8 cellular contexts compared by ENCODE assay signal in the genomic region with DNA sequence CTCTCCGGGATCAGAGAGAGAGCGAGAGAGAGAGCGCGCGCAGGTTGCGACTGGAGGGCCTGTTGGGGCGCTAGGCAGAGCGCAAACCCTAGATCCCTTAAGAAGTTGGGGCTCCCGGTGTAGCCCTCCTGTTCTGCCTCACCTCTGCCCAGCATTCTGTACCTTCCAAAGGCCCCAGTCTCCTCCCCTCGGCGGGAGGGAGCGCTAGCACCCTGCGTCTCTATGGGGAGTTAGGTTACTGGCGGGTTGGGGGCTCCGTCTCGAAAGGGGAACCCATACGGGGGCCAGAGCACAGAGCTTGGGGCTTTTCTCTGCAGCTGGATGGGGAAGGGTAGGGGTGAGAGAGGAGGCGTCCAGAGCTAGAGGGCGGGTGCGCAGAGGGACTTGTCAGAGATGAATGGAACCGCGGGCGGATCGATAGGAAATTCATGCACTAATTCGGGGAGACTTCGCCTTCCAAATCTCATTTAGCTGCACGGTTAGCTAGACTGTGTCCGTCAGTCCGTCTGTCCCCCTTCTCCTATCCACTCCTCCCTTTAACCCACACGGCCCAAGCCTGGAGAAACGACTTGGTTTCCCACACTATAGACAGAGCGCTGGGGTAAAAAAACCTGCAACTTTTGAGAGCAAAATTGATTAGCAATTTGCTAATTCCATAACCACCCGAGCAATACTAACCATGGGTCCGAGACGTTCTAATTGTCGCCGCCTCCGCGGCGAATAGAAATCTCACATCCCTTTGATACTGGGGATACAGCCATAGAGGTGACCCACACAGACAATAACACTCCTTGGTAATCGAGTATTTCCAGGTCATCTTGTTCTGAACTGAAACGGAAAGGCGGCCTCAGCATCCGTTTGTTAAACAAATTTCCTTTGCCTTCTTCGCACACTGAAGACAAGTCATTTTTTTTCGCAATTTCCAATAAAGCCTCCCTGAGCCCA. TPM values are rescaled to one million over a fixed set of nuclear protein-coding genes. Genes with fewer than 3 reads are reported as not detected.
DNase-seq lines count a peak whose midpoint lies in the region; ATAC-seq and TF ChIP-seq lines count a peak whose summit lies in the region.

No MANE protein-coding gene starts in this region.

- no peak for TF ChIP-seq CTCF in glutamatergic neuron (IDR thresholded peaks at IDR 0.05; ENCODE audit: partially characterized antibody, unreplicated experiment)

- CTCF ChIA-PET in CD4-positive, alpha-beta memory T cell (lab: Charles Lee; ENCODE audit: partially characterized antibody): interaction anchor here (0.9 kb wide), 1 partner anchor 87 kb away, joined by 4 read pairs; no protein-coding TSS in a partner anchor
- CTCF ChIA-PET in T-cell (lab: Charles Lee): interaction anchor here in 1 of 2 donors (0.6 kb wide), 1 partner anchor 108 kb away, joined by 9 read pairs; no protein-coding TSS in a partner anchor

- H3K4me1 Mint-ChIP-seq in CD4-positive, alpha-beta memory T cell: peaks cover 18 to 63% (median 42%) of the 10 kb centered on the region in 4 donors
- H3K4me1 Mint-ChIP-seq in T-cell: peaks cover 35 to 64% (median 48%) of the 10 kb centered on the region in 3 donors
- no peaks in the 10 kb centered on the region for H3K4me1 Mint-ChIP-seq in glutamatergic neuron (ENCODE audit: low read depth, unreplicated experiment)

- H3K27ac Mint-ChIP-seq in CD4-positive, alpha-beta memory T cell: peak overlapping the region; percentile 68 to 95 (median 90)
- H3K27ac Mint-ChIP-seq in T-cell: peak overlapping the region; percentile 11 to 63
- no peak overlapping the region for H3K27ac Mint-ChIP-seq in glutamatergic neuron (ENCODE audit: unreplicated experiment)

- peak overlapping the region; percentile 54 for H3K27ac ChIP-seq in CD4-positive, alpha-beta memory T cell (ENCODE audit: low read depth, low read length)

- intact Hi-C loops in CD4-positive, alpha-beta memory T cell (cut with micrococcal nuclease): loop anchor here (1.0 kb wide), 1 partner anchor 36 kb away; no protein-coding TSS in a partner anchor

- no peaks in the 10 kb centered on the region for H3K36me3 ChIP-seq in CD4-positive, alpha-beta memory T cell (ENCODE audit: insufficient read depth, low read length)

- H3K27me3 Mint-ChIP-seq in CD4-positive, alpha-beta memory T cell: peaks cover 30 to 44% of the 10 kb centered on the region in 2 donors
- H3K27me3 Mint-ChIP-seq in T-cell: peaks cover 42 to 51% of the 10 kb centered on the region in 2 donors
- H3K27me3 Mint-ChIP-seq in glutamatergic neuron (ENCODE audit: unreplicated experiment): peaks cover 57% of the 10 kb centered on the region

- peaks cover 3 to 12% of the 10 kb centered on the region in 2 donors for H3K36me3 Mint-ChIP-seq in CD4-positive, alpha-beta memory T cell
- H3K36me3 Mint-ChIP-seq in T-cell (no peaks in the 10 kb centered on the region), glutamatergic neuron (ENCODE audit: unreplicated experiment) (no peaks in the 10 kb centered on the region)

- peak overlapping the region; percentile 90 to 97 (median 93) for H3K4me3 Mint-ChIP-seq in CD4-positive, alpha-beta memory T cell
- H3K4me3 Mint-ChIP-seq in T-cell (peak overlapping the region; percentile 85 to 89 (median 87)), glutamatergic neuron (ENCODE audit: unreplicated experiment) (peak overlapping the region; percentile 15)

- no peaks in the 10 kb centered on the region for H3K9me3 ChIP-seq in CD4-positive, alpha-beta memory T cell (ENCODE audit: control insufficient read depth in 1 of 2, low read length in 2 of 2)

- H3K4me1 ChIP-seq in CD4-positive, alpha-beta memory T cell (ENCODE audit: insufficient read depth, low read length): peaks cover 52% of the 10 kb centered on the region

- POLR2A ChIA-PET in CD4-positive, alpha-beta memory T cell (lab: Charles Lee; ENCODE audit: partially characterized antibody): interaction anchor here (1.0 to 2.5 kb wide), 6 partner anchors 8 to 86 kb away, joined by 4 to 8 read pairs (median 5); no protein-coding TSS in a partner anchor
- POLR2A ChIA-PET in T-cell (lab: Charles Lee): no interaction called here

- H3K4me3 ChIP-seq in CD4-positive, alpha-beta memory T cell (ENCODE audit: low read length in 2 of 2): peak overlapping the region; percentile 44 to 64

- ATAC-seq in GM21447 (IDR thresholded peaks at IDR 0.05; ENCODE audit: unreplicated experiment): peak; percentile 19
- peak; percentile 46 to 58 (median 53) for ATAC-seq in T-cell (replicated peaks in 1 of 4)
- ATAC-seq in stimulated activated naive CD8-positive, alpha-beta T cell treated with anti-CD3 and anti-CD28 coated beads, Interleukin-15, Interleukin-2, amounts not matched to agents 100 U/mL and 50 U/mL, for 24 hours: peak; percentile 62
- no peak for ATAC-seq in GM21367 (IDR thresholded peaks at IDR 0.05; ENCODE audit: unreplicated experiment)

- DNase-seq in CD4-positive, alpha-beta memory T cell: no peak
- peak in 1 of 34 experiments; percentile 41 for DNase-seq in T-cell
- no peak for DNase-seq in glutamatergic neuron
- no peak for DNase-seq in stimulated activated naive CD8-positive, alpha-beta T cell treated with anti-CD3 and anti-CD28 coated beads, Interleukin-15, Interleukin-2, amounts not matched to agents 100 U/mL and 50 U/mL, for 24 hours
- DNase-seq in DMS 273 treated with DMSO at 0.1 percent for 48 hours (lab: John Stamatoyannopoulos, UW): no peak
- DNase-seq in NCI-H446 treated with DMSO at 0.1 percent for 48 hours (lab: John Stamatoyannopoulos, UW): no peak

- H3K9me3 Mint-ChIP-seq in CD4-positive, alpha-beta memory T cell: no peaks in the 10 kb centered on the region
- no peaks in the 10 kb centered on the region for H3K9me3 Mint-ChIP-seq in T-cell
- H3K9me3 Mint-ChIP-seq in glutamatergic neuron (ENCODE audit: unreplicated experiment): peaks cover 21% of the 10 kb centered on the region

- H3K27me3 ChIP-seq in CD4-positive, alpha-beta memory T cell (ENCODE audit: insufficient read depth, low read length): peaks cover 14% of the 10 kb centered on the region

RNA-seq across cellular contexts. Expression of gene HOXB4, which starts 0.7 kb away (rescaled TPM):
- total RNA-seq in CD4-positive, alpha-beta memory T cell: 1 to 10 TPM; 3.1 to 4.5 TPM
- under 1 TPM; 0.11 to 0.13 TPM for polyA plus RNA-seq in CD4-positive, alpha-beta memory T cell
- total RNA-seq in T-cell (1 to 10 TPM; 1.4 to 3.7 (median 1.5) TPM), glutamatergic neuron (ENCODE audit: unreplicated experiment) (not detected)

RNA-seq across cellular contexts. Expression of gene HOXB3, which starts 11.2 kb away (rescaled TPM):
- total RNA-seq in CD4-positive, alpha-beta memory T cell: 10 to 100 TPM; 11.2 to 14.5 TPM
- polyA plus RNA-seq in CD4-positive, alpha-beta memory T cell: under 1 TPM in 1 of 2 donors, not detected in 1; 0.10 TPM
- 1 to 10 TPM; 3.5 to 7.7 (median 4.2) TPM for total RNA-seq in T-cell
- total RNA-seq in glutamatergic neuron (ENCODE audit: unreplicated experiment): not detected

RNA-seq across cellular contexts. Expression of gene HOXB5, which starts 14.7 kb away (rescaled TPM):
- total RNA-seq in CD4-positive, alpha-beta memory T cell: not detected
- polyA plus RNA-seq in CD4-positive, alpha-beta memory T cell: not detected
- total RNA-seq in T-cell (not detected), glutamatergic neuron (ENCODE audit: unreplicated experiment) (not detected)

RNA-seq across cellular contexts. Expression of gene HOXB6, which starts 25.9 kb away (rescaled TPM):
- under 1 TPM in 1 of 2 experiments, not detected in 1; 0.38 TPM for total RNA-seq in CD4-positive, alpha-beta memory T cell
- not detected for polyA plus RNA-seq in CD4-positive, alpha-beta memory T cell
- under 1 TPM in 2 of 5 donors, not detected in 3; 0.16 to 0.33 TPM for total RNA-seq in T-cell
- not detected for total RNA-seq in glutamatergic neuron (ENCODE audit: unreplicated experiment)

RNA-seq across cellular contexts. Expression of gene HOXB7, which starts 31.9 kb away (rescaled TPM):
- under 1 TPM in 1 of 2 experiments, not detected in 1; 0.25 TPM for total RNA-seq in CD4-positive, alpha-beta memory T cell
- 1 to 10 TPM in 1 of 2 donors, under 1 TPM in 1; 0.23 to 1.3 TPM for polyA plus RNA-seq in CD4-positive, alpha-beta memory T cell
- under 1 TPM in 3 of 5 donors, not detected in 2; 0.47 to 0.66 (median 0.60) TPM for total RNA-seq in T-cell
- total RNA-seq in glutamatergic neuron (ENCODE audit: unreplicated experiment): 0.64 TPM

Comparison
In these comparisons a context has a peak if more than half of its experiments do, and no peak if none do; other contexts are left out.
1. H3K4me3 Mint-ChIP-seq: peak in every context shown above with its lines; median percentile 93 in CD4-positive, alpha-beta memory T cell; 87 in T-cell; 15 in glutamatergic neuron.